In genomic region chr2:234495801-234496441, GRCh38 we compare ENCODE assay signal across 7 cellular contexts. TPM values are rescaled to one million over a fixed set of nuclear protein-coding genes. Genes with fewer than 3 reads are reported as not detected.
DNase-seq lines count a peak whose midpoint lies in the region; ATAC-seq and TF ChIP-seq lines count a peak whose summit lies in the region.

No MANE protein-coding gene starts in this region.

- intact Hi-C loops in IMR-90 (cut with micrococcal nuclease): loop anchor here (1.0 to 10.0 kb wide), 5 partner anchors 51 to 361 kb away; no protein-coding TSS in a partner anchor
- intact Hi-C loops in Right ventricle myocardium superior (cut with DNase I): loop anchor here (2.0 kb wide), 1 partner anchor 207 kb away; no protein-coding TSS in a partner anchor
- intact Hi-C loops in prostate gland (cut with DNase I): loop anchor here (2.0 to 5.0 kb wide), 2 partner anchors 127 to 639 kb away; no protein-coding TSS in a partner anchor

- H2BK120ac ChIP-seq in IMR-90 (ENCODE audit: low read depth, low read length): peak overlapping the region; percentile 56

- 2% methylated on average over 37 of the region's 51 CpGs; no CpG with 5 or more reads in 1 of the 2 experiments for WGBS in IMR-90 (ENCODE audit: extremely low coverage in 2 of 2, insufficient read length in 1 of 2), 2 experiments
- WGBS in prostate gland: 4% methylated on average over 31 of the region's 51 CpGs

- H3K27me3 Mint-ChIP-seq in activated T-cell treated with anti-CD3 and anti-CD28 coated beads, Interleukin-2, amount 50 U/mL, for 72 hours (ENCODE audit: low read depth): no peaks in the 10 kb centered on the region

- peak overlapping the region; percentile 71 for H3K27ac Mint-ChIP-seq in activated T-cell treated with anti-CD3 and anti-CD28 coated beads, Interleukin-2, amount 50 U/mL, for 72 hours

- H3K27me3 ChIP-seq in IMR-90 (ENCODE audit: control insufficient read depth, insufficient read depth, low read length) (no peaks in the 10 kb centered on the region), prostate gland (replicated peaks; ENCODE audit: insufficient read depth) (no peaks in the 10 kb centered on the region)

- H2AK9ac ChIP-seq in IMR-90 (replicated peaks; ENCODE audit: low read depth, low read length, poor library complexity): peak overlapping the region; percentile 90

- H3K9me1 ChIP-seq in IMR-90 (ENCODE audit: insufficient read depth, low read length): 0 out of 2 replicates have a peak, but pooled peaks cover 3% of the 10 kb centered on the region

- TF ChIP-seq RAD21 in IMR-90 (IDR thresholded peaks at IDR 0.05; ENCODE audit: low read length): no peak

- in situ Hi-C loops in IMR-90 (cut with MboI; ENCODE audit: low sequenced_read_pairs): loop anchor here (10.0 kb wide), 1 partner anchor 211 kb away; no protein-coding TSS in a partner anchor

- peak overlapping the region; percentile 77 for H3K9ac ChIP-seq in IMR-90 (ENCODE audit: low read depth, low read length)

- dilution Hi-C loops in IMR-90 (cut with HindIII; ENCODE audit: low sequenced_read_pairs, unreplicated experiment): no loop called here

- H4K91ac ChIP-seq in IMR-90 (ENCODE audit: insufficient read depth, low read depth, low read length): peak overlapping the region; percentile 70

- H3K23ac ChIP-seq in IMR-90 (ENCODE audit: low read depth, low read length): peak overlapping the region; percentile 88

- peak overlapping the region; percentile 82 for H3K4me2 ChIP-seq in IMR-90 (ENCODE audit: low read depth, low read length)

- peak overlapping the region; percentile 34; the same call in 1 of the 2 replicates for H2BK20ac ChIP-seq in IMR-90 (ENCODE audit: low read depth, low read length)

- TF ChIP-seq CTCF in GM12865 (IDR thresholded peaks at IDR 0.05; ENCODE audit: insufficient read depth, low read depth, low read length, missing control alignments): no peak
- no peak for TF ChIP-seq CTCF in IMR-90 (conservative IDR thresholded peaks at IDR 0.05; ENCODE audit: low read depth, low read length)
- TF ChIP-seq CTCF in prostate gland (IDR thresholded peaks at IDR 0.05): no peak

- peak; percentile 33 for DNase-seq in GM12865 (ENCODE audit: low read depth)
- peak; percentile 32 for DNase-seq in IMR-90
- DNase-seq in activated T-cell treated with anti-CD3 and anti-CD28 coated beads, Interleukin-2, amount 50 U/mL, for 72 hours: peak; percentile 56 to 60
- peak; percentile 53 for DNase-seq in Right ventricle myocardium superior
- peak; percentile 25 for DNase-seq in prostate gland (ENCODE audit: low spot score)
- DNase-seq in NCI-H1694 (lab: John Stamatoyannopoulos, UW): no peak
- DNase-seq in NCI-H2029 (lab: John Stamatoyannopoulos, UW): no peak

- H3K4me3 ChIP-seq in GM12865 (ENCODE audit: low read depth, low read length) (peak overlapping the region; percentile 75), IMR-90 (ENCODE audit: insufficient read depth, low read depth, low read length) (peak overlapping the region; percentile 84), prostate gland (peak overlapping the region; percentile 62 to 75)

- H3K56ac ChIP-seq in IMR-90 (ENCODE audit: extremely low read depth, insufficient read depth, low read length): no peak overlapping the region; the same call in 1 of the 2 replicates

- H3K9me3 ChIP-seq in IMR-90 (ENCODE audit: control insufficient read depth, insufficient read depth, low read length) (no peaks in the 10 kb centered on the region), prostate gland (no peaks in the 10 kb centered on the region)

- peaks cover 20 to 26% of the 10 kb centered on the region in 2 donors for H3K36me3 Mint-ChIP-seq in activated T-cell treated with anti-CD3 and anti-CD28 coated beads, Interleukin-2, amount 50 U/mL, for 72 hours (ENCODE audit: insufficient read depth in 2 of 2)

- peak overlapping the region; percentile 84 for H3K14ac ChIP-seq in IMR-90 (replicated peaks; ENCODE audit: low read depth, low read length)

- peak overlapping the region; percentile 8; the same call in 1 of the 2 replicates for H3K18ac ChIP-seq in IMR-90 (ENCODE audit: low read depth, low read length)

- peak overlapping the region; percentile 66; the same call in 1 of the 2 replicates for H2AK5ac ChIP-seq in IMR-90 (ENCODE audit: low read depth, low read length)

- H3K36me3 ChIP-seq in IMR-90 (ENCODE audit: control insufficient read depth, insufficient read depth, low read length) (no peaks in the 10 kb centered on the region), prostate gland (no peaks in the 10 kb centered on the region)

- POLR2A ChIA-PET in IMR-90 (lab: Charles Lee; ENCODE audit: unreplicated experiment): interaction anchor here (0.8 kb wide), 1 partner anchor 206 kb away, joined by 3 read pairs; no protein-coding TSS in a partner anchor

- H3K4me1 Mint-ChIP-seq in activated T-cell treated with anti-CD3 and anti-CD28 coated beads, Interleukin-2, amount 50 U/mL, for 72 hours (ENCODE audit: low read depth): peaks cover 54% of the 10 kb centered on the region

- H3K79me1 ChIP-seq in IMR-90 (ENCODE audit: low read depth in 1 of 2, low read length in 2 of 2): peaks cover 21 to 44% of the 10 kb centered on the region in 2 experiments

- H4K5ac ChIP-seq in IMR-90 (ENCODE audit: low read depth, low read length): no peak overlapping the region; the same call in 1 of the 2 replicates

- CTCF ChIA-PET in IMR-90 (lab: Yijun Ruan, JAX): interaction anchor here (0.6 to 2.1 kb wide), 2 partner anchors 361 to 586 kb away, joined by 3 to 5 read pairs; no protein-coding TSS in a partner anchor

- peak overlapping the region; percentile 82 for H2AFZ ChIP-seq in IMR-90 (replicated peaks; ENCODE audit: low read length, poor library complexity)

- H3K27ac ChIP-seq in IMR-90 (ENCODE audit: insufficient read depth, low read length): peak overlapping the region; percentile 42
- peak overlapping the region; percentile 89 for H3K27ac ChIP-seq in prostate gland

- peaks cover 5% of the 10 kb centered on the region; the same call in 1 of the 2 replicates for H4K20me1 ChIP-seq in IMR-90 (ENCODE audit: insufficient read depth, low read length)

- ATAC-seq in IMR-90 (ENCODE audit: low read depth): peak; percentile 2
- peak; percentile 20 to 27 for ATAC-seq in activated T-cell treated with anti-CD3 and anti-CD28 coated beads, Interleukin-2, amount 50 U/mL, for 72 hours (replicated peaks in 1 of 2)
- peak; percentile 13 for ATAC-seq in Right ventricle myocardium superior (ENCODE audit: poor library complexity)

- H3K4ac ChIP-seq in IMR-90 (ENCODE audit: low read depth, low read length): peak overlapping the region; percentile 78

- H4K8ac ChIP-seq in IMR-90 (ENCODE audit: low read depth in 2 of 2, low read length in 2 of 2): peak overlapping the region in 1 of 2 experiments; percentile 75; a peak in 2 of 4 replicates

- H2BK5ac ChIP-seq in IMR-90 (ENCODE audit: low read depth, low read length, poor library complexity, severe bottlenecking): peak overlapping the region; percentile 40

- BruUV-seq in IMR-90 (replicated peaks; lab: Mats Ljungman, UMichigan): no TSS peak

- H2BK15ac ChIP-seq in IMR-90 (ENCODE audit: low read depth, low read length): peak overlapping the region; percentile 72; the same call in 1 of the 3 replicates

- peak overlapping the region; percentile 96 to 98 for H3K4me3 Mint-ChIP-seq in activated T-cell treated with anti-CD3 and anti-CD28 coated beads, Interleukin-2, amount 50 U/mL, for 72 hours

- peaks cover 5% of the 10 kb centered on the region for H3K4me1 ChIP-seq in IMR-90 (ENCODE audit: control insufficient read depth, insufficient read depth, low read length)
- H3K4me1 ChIP-seq in prostate gland (replicated peaks): no peaks in the 10 kb centered on the region

- no peaks in the 10 kb centered on the region for H3K9me3 Mint-ChIP-seq in activated T-cell treated with anti-CD3 and anti-CD28 coated beads, Interleukin-2, amount 50 U/mL, for 72 hours

- 0 out of 2 replicates have a peak, but pooled peaks have one; percentile 3 for TF ChIP-seq POLR2A in IMR-90 (IDR thresholded peaks at IDR 0.05; ENCODE audit: low read depth, low read length)
- no peak for TF ChIP-seq POLR2A in prostate gland (IDR thresholded peaks at IDR 0.05)

TF ChIP-seq in IMR-90, 13 proteins besides CTCF, POLR2A, EP300 and RAD21:
- TF ChIP-seq SMC3 (IDR thresholded peaks at IDR 0.05; ENCODE audit: low read depth, low read length) (no peak), MXI1 (IDR thresholded peaks at IDR 0.05; ENCODE audit: borderline replicate concordance, low read depth, low read length) (peak; percentile 44; the same call in 1 of the 2 replicates)

RNA-seq across cellular contexts. Expression of gene ARL4C, which starts 1.0 kb away (rescaled TPM):
- total RNA-seq in IMR-90 (2012; rRNA removed): 7.7 and 12.5 TPM in 2 replicates
- 8.2 and 8.7 TPM in 2 replicates for polyA plus RNA-seq in IMR-90 (2012; rRNA removed)
- polyA plus RNA-seq in IMR-90 (2012; cell fraction: cytosol; rRNA removed): 4.8 and 7.4 TPM in 2 replicates
- 6.5 and 6.7 TPM in 2 replicates for polyA plus RNA-seq in IMR-90 (2012; cell fraction: nucleus; rRNA removed; ENCODE audit: low replicate concordance)
- total RNA-seq in activated T-cell treated with anti-CD3 and anti-CD28 coated beads, Interleukin-2, amount 50 U/mL, for 72 hours: 10 to 100 TPM; 52.9 to 53.7 TPM
- 2.9 TPM for total RNA-seq in Right ventricle myocardium superior
- 10 to 100 TPM in 1 of 2 donors, 1 to 10 TPM in 1; 8.5 to 20.5 TPM for total RNA-seq in prostate gland

Comparison
In these comparisons a context has a peak if more than half of its experiments do, and no peak if none do; other contexts are left out.
1. DNase-seq: peak in GM12865 (single experiment), IMR-90 (single experiment), activated T-cell treated with anti-CD3 and anti-CD28 coated beads, Interleukin-2, amount 50 U/mL, for 72 hours (2 of 2), Right ventricle myocardium superior (single experiment) and prostate gland (single experiment); none in NCI-H1694 (single experiment) and NCI-H2029 (single experiment).
2. Peak in every context shown above with its lines, with median percentiles within 50 percentile points of each other: H3K4me3 ChIP-seq and ATAC-seq.